Comparison of ENCODE assay signal across 30 cellular contexts in genomic region chr2:123495241-123495640, GRCh38.
"Had no signal": no experiment of that assay in that cellular context is flagged by ENCODE, and none has a peak within 500 bp of the region (broad histone marks: within the 10 kb centered on the region; RNA-seq: fewer than 3 reads in every experiment).

No MANE protein-coding gene starts in this region.

- FAIRE-seq: RCC 7860 had no signal

- DNase-seq: activated B cell treated with CpG ODN at 0.5 μM for 24 hours; activated CD4-positive, alpha-beta memory T cell treated with anti-CD3 and anti-CD28 coated beads, Interleukin-2, amount 10 ng/mL, durations not matched to agents 7 days and 5 days; activated CD4-positive, alpha-beta T cell treated with anti-CD3 and anti-CD28 coated beads for 1 hour; activated CD4-positive, alpha-beta T cell treated with anti-CD3 and anti-CD28 coated beads for 48 hours; activated CD8-positive, alpha-beta memory T cell treated with anti-CD3 and anti-CD28 coated beads for 24 hours; activated CD8-positive, alpha-beta memory T cell treated with anti-CD3 and anti-CD28 coated beads, Interleukin-2, amount 10 ng/mL, durations not matched to agents 7 days and 5 days; activated CD8-positive, alpha-beta memory T cell treated with anti-CD3 and anti-CD28 coated beads, Interleukin-2, amount 50 U/mL, for 48 hours; activated effector memory CD4-positive, alpha-beta T cell treated with anti-CD3 and anti-CD28 coated beads, Interleukin-2, amount 50 U/mL, for 16 hours; activated naive CD4-positive, alpha-beta T cell; activated naive CD4-positive, alpha-beta T cell treated with anti-CD3 and anti-CD28 coated beads, Interleukin-2, amount 50 U/mL, for 16 hours; activated naive CD8-positive, alpha-beta T cell treated with anti-CD3 and anti-CD28 coated beads for 36 hours; activated T-cell treated with anti-CD3 and anti-CD28 coated beads, Interleukin-2, amount 50 U/mL, for 1 hour; activated T-cell treated with anti-CD3 and anti-CD28 coated beads, Interleukin-2, amount 50 U/mL, for 72 hours; amniotic stem cell; aorta; brain microvascular endothelial cell; NCI-H1048; NCI-H1105 treated with DMSO at 0.1 percent for 48 hours; NCI-H1436 treated with DMSO at 0.1 percent for 48 hours; NCI-H1694 treated with DMSO at 0.1 percent for 48 hours; NCI-H2029; NCI-H2171; NK-92 treated with Interleukin-12 subunit alpha and Interleukin-12 subunit beta, amount 100 ng/mL, for 24 hours; PC-9; Right ventricle myocardium superior; SW 1271; T-helper 1 cell; T-helper 2 cell; T-helper 9 cell had no signal

- H3K4me3 ChIP-seq: PC-9 had no signal

- H3K36me3 ChIP-seq: brain microvascular endothelial cell had no signal

- H3K27me3 ChIP-seq: brain microvascular endothelial cell had no signal
